In the genomic region with DNA sequence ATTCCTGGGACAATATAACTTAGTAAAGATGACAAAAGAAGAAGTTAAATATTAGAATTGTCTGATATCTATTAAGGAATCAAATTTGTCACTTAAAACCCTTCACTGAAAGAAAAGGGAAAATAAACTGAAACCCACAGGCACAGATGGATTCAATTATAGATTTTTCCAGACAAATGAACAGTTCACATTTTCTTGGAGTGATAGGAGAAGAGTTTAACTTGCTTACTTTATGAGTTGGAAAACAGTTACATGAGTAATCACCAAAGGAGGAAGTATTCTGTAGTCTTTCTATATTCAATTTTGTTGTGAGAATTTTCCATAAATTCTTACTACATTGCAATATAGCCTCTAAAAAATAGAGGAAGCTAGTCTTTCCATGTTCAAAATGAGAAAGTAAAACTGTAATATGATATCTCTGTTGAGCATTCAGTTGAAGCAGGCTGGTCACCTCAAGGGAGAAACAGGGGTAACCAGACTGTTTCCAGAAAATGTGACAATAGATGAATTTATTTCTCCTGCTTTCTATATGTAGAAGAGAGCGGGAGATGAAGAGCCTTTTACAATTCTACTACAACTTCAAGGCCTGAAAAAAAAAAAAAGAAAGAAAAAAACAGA, we compare ENCODE assay signal across 18 cellular contexts.
DNase-seq lines count a peak whose midpoint lies in the region; ATAC-seq and TF ChIP-seq lines count a peak whose summit lies in the region.
"Had no signal": no experiment of that assay in that cellular context is flagged by ENCODE, and none has a peak within 500 bp of the region (broad histone marks: within the 10 kb centered on the region; RNA-seq: fewer than 3 reads in every experiment).

No MANE protein-coding gene starts in this region.

- H3K4me3 ChIP-seq in adipocyte (ENCODE audit: low read length) (no peak overlapping the region), osteoblast (ENCODE audit: insufficient read depth, low read length) (no peak overlapping the region), gastrocnemius medialis (no peak overlapping the region)
- H3K4me3 ChIP-seq: coronary artery had no signal

- TF ChIP-seq CTCF in osteoblast (IDR thresholded peaks at IDR 0.05; ENCODE audit: extremely low read depth, low read depth, low read length) (no peak), gastrocnemius medialis (IDR thresholded peaks at IDR 0.05 in 4 of 5, conservative IDR thresholded peaks at IDR 0.05 in 1 of 5) (no peak)

- no peak overlapping the region for H3K27ac ChIP-seq in osteoblast (ENCODE audit: low read depth, low read length)
- no peak overlapping the region for H3K27ac ChIP-seq in gastrocnemius medialis
- H3K27ac ChIP-seq: 22Rv1, C4-2B, coronary artery, WERI-Rb-1 had no signal

- H3K9me3 ChIP-seq in adipocyte (ENCODE audit: control insufficient read depth, low read length) (no peaks in the 10 kb centered on the region), osteoblast (ENCODE audit: low read depth, low read length) (no peaks in the 10 kb centered on the region), gastrocnemius medialis (no peaks in the 10 kb centered on the region)

- no peak for TF ChIP-seq POLR2A in gastrocnemius medialis (IDR thresholded peaks at IDR 0.05)

- no peaks in the 10 kb centered on the region for H3K36me3 ChIP-seq in adipocyte (ENCODE audit: control insufficient read depth, insufficient read depth, low read length, severe bottlenecking)
- no peaks in the 10 kb centered on the region for H3K36me3 ChIP-seq in osteoblast (ENCODE audit: insufficient read depth, low read length)
- H3K36me3 ChIP-seq in gastrocnemius medialis: no peaks in the 10 kb centered on the region
- H3K36me3 ChIP-seq: WERI-Rb-1 had no signal

- intact Hi-C loops in gastrocnemius medialis (cut with DNase I; ENCODE audit: low total_unique reads): no loop called here

- no peak overlapping the region for H3K4me2 ChIP-seq in osteoblast (ENCODE audit: insufficient read depth, low read length)

- peak; percentile 36 for DNase-seq in DMS53 (lab: John Stamatoyannopoulos, UW)
- DNase-seq in DMS53 treated with DMSO at 0.1 percent for 48 hours (lab: John Stamatoyannopoulos, UW; ENCODE audit: unreplicated experiment): no peak
- DNase-seq in NCI-H2171 treated with DMSO at 0.1 percent for 48 hours (lab: John Stamatoyannopoulos, UW): peak; percentile 56
- peak; percentile 73 for DNase-seq in adipocyte (ENCODE audit: low read depth)
- peak; percentile 5 for DNase-seq in osteoblast (ENCODE audit: insufficient read length, low spot score, missing footprints)
- DNase-seq in stimulated activated naive CD4-positive, alpha-beta T cell treated with Interleukin-2 at 50 U/mL for 16 hours (lab: John Stamatoyannopoulos, UW): no peak
- DNase-seq in activated effector memory CD4-positive, alpha-beta T cell treated with Interleukin-2 at 50 U/mL for 16 hours: no peak
- no peak for DNase-seq in gastrocnemius medialis
- DNase-seq: amniotic stem cell; KG1; left colon; NCI-H187 treated with DMSO at 0.1 percent for 48 hours; stimulated activated naive CD8-positive, alpha-beta T cell treated with anti-CD3 and anti-CD28 coated beads, Interleukin-15, amount 100 ng/mL, for 72 hours; WERI-Rb-1 had no signal

- H2AFZ ChIP-seq in osteoblast (ENCODE audit: low read length): no peak overlapping the region

- no peaks in the 10 kb centered on the region for H3K79me2 ChIP-seq in osteoblast (ENCODE audit: insufficient read depth, low read length)

- no peak for ATAC-seq in gastrocnemius medialis
- ATAC-seq: activated T-helper 17 cell treated with anti-CD3 and anti-CD28 coated beads, Interleukin-2, amount 50 U/mL, for 72 hours; left colon; stimulated activated naive CD8-positive, alpha-beta T cell treated with anti-CD3 and anti-CD28 coated beads, Interleukin-15, amount 100 ng/mL, for 72 hours had no signal

- H3K4me1 ChIP-seq in adipocyte (ENCODE audit: control insufficient read depth, insufficient read depth, low read length) (no peaks in the 10 kb centered on the region), osteoblast (ENCODE audit: insufficient read depth, low read length) (no peaks in the 10 kb centered on the region), gastrocnemius medialis (no peaks in the 10 kb centered on the region)

- in situ Hi-C loops in gastrocnemius medialis (cut with MboI; ENCODE audit: low sequenced_read_pairs in 4 of 4): no loop called here

- no peak overlapping the region for H3K9ac ChIP-seq in adipocyte (ENCODE audit: low read length)

- no peaks in the 10 kb centered on the region for H3K27me3 ChIP-seq in adipocyte (replicated peaks; ENCODE audit: control insufficient read depth, insufficient read depth, low read length)
- no peaks in the 10 kb centered on the region for H3K27me3 ChIP-seq in osteoblast (ENCODE audit: insufficient read depth, low read length)
- H3K27me3 ChIP-seq in gastrocnemius medialis: no peaks in the 10 kb centered on the region

- H4K20me1 ChIP-seq in osteoblast (ENCODE audit: insufficient read depth, low read length): no peaks in the 10 kb centered on the region

Comparison
In these comparisons a context has a peak if more than half of its experiments do, and no peak if none do; other contexts are left out.
1. DNase-seq: peak in DMS53 (single experiment), NCI-H2171 treated with DMSO at 0.1 percent for 48 hours (single experiment), adipocyte (single experiment) and osteoblast (single experiment); none in DMS53 treated with DMSO at 0.1 percent for 48 hours (single experiment), stimulated activated naive CD4-positive, alpha-beta T cell treated with Interleukin-2 at 50 U/mL for 16 hours (single experiment), activated effector memory CD4-positive, alpha-beta T cell treated with Interleukin-2 at 50 U/mL for 16 hours (single experiment) and gastrocnemius medialis (0 of 2).